ENCODE assay signal across 1 cellular context in genomic region chr11:85672111-85672875, GRCh38.
TF ChIP-seq lines count a peak whose summit lies in the region.

No MANE protein-coding gene starts in this region.

TF ChIP-seq in GM23338, 12 proteins besides CTCF, POLR2A, EP300 and RAD21 (continued from another document):
- TF ChIP-seq, protein P1, sequence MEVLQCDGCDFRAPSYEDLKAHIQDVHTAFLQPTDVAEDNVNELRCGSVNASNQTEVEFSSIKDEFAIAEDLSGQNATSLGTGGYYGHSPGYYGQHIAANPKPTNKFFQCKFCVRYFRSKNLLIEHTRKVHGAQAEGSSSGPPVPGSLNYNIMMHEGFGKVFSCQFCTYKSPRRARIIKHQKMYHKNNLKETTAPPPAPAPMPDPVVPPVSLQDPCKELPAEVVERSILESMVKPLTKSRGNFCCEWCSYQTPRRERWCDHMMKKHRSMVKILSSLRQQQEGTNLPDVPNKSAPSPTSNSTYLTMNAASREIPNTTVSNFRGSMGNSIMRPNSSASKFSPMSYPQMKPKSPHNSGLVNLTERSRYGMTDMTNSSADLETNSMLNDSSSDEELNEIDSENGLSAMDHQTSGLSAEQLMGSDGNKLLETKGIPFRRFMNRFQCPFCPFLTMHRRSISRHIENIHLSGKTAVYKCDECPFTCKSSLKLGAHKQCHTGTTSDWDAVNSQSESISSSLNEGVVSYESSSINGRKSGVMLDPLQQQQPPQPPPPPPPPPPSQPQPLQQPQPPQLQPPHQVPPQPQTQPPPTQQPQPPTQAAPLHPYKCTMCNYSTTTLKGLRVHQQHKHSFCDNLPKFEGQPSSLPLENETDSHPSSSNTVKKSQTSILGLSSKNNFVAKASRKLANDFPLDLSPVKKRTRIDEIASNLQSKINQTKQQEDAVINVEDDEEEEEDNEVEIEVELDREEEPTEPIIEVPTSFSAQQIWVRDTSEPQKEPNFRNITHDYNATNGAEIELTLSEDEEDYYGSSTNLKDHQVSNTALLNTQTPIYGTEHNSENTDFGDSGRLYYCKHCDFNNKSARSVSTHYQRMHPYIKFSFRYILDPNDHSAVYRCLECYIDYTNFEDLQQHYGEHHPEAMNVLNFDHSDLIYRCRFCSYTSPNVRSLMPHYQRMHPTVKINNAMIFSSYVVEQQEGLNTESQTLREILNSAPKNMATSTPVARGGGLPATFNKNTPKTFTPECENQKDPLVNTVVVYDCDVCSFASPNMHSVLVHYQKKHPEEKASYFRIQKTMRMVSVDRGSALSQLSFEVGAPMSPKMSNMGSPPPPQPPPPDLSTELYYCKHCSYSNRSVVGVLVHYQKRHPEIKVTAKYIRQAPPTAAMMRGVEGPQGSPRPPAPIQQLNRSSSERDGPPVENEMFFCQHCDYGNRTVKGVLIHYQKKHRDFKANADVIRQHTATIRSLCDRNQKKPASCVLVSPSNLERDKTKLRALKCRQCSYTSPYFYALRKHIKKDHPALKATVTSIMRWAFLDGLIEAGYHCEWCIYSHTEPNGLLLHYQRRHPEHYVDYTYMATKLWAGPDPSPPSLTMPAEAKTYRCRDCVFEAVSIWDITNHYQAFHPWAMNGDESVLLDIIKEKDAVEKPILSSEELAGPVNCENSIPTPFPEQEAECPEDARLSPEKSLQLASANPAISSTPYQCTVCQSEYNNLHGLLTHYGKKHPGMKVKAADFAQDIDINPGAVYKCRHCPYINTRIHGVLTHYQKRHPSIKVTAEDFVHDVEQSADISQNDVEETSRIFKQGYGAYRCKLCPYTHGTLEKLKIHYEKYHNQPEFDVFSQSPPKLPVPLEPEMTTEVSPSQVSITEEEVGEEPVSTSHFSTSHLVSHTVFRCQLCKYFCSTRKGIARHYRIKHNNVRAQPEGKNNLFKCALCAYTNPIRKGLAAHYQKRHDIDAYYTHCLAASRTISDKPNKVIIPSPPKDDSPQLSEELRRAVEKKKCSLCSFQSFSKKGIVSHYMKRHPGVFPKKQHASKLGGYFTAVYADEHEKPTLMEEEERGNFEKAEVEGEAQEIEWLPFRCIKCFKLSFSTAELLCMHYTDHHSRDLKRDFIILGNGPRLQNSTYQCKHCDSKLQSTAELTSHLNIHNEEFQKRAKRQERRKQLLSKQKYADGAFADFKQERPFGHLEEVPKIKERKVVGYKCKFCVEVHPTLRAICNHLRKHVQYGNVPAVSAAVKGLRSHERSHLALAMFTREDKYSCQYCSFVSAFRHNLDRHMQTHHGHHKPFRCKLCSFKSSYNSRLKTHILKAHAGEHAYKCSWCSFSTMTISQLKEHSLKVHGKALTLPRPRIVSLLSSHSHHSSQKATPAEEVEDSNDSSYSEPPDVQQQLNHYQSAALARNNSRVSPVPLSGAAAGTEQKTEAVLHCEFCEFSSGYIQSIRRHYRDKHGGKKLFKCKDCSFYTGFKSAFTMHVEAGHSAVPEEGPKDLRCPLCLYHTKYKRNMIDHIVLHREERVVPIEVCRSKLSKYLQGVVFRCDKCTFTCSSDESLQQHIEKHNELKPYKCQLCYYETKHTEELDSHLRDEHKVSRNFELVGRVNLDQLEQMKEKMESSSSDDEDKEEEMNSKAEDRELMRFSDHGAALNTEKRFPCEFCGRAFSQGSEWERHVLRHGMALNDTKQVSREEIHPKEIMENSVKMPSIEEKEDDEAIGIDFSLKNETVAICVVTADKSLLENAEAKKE (CRISPR knock-in tag; IDR thresholded peaks at IDR 0.05) = no peak
- TF ChIP-seq NANOG (IDR thresholded peaks at IDR 0.05; ENCODE audit: borderline replicate concordance) = no peak
- no peak for TF ChIP-seq ETS1 (IDR thresholded peaks at IDR 0.05)
- TF ChIP-seq, protein P2, sequence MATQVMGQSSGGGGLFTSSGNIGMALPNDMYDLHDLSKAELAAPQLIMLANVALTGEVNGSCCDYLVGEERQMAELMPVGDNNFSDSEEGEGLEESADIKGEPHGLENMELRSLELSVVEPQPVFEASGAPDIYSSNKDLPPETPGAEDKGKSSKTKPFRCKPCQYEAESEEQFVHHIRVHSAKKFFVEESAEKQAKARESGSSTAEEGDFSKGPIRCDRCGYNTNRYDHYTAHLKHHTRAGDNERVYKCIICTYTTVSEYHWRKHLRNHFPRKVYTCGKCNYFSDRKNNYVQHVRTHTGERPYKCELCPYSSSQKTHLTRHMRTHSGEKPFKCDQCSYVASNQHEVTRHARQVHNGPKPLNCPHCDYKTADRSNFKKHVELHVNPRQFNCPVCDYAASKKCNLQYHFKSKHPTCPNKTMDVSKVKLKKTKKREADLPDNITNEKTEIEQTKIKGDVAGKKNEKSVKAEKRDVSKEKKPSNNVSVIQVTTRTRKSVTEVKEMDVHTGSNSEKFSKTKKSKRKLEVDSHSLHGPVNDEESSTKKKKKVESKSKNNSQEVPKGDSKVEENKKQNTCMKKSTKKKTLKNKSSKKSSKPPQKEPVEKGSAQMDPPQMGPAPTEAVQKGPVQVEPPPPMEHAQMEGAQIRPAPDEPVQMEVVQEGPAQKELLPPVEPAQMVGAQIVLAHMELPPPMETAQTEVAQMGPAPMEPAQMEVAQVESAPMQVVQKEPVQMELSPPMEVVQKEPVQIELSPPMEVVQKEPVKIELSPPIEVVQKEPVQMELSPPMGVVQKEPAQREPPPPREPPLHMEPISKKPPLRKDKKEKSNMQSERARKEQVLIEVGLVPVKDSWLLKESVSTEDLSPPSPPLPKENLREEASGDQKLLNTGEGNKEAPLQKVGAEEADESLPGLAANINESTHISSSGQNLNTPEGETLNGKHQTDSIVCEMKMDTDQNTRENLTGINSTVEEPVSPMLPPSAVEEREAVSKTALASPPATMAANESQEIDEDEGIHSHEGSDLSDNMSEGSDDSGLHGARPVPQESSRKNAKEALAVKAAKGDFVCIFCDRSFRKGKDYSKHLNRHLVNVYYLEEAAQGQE (IDR thresholded peaks at IDR 0.05; ENCODE audit: unreplicated experiment) = no peak
- TF ChIP-seq JUNB (IDR thresholded peaks at IDR 0.05; ENCODE audit: unreplicated experiment) = no peak
TF ChIP-seq in GM23338: peak in this region for 0.
